1 cellular context compared by ENCODE assay signal in genomic region chr2:172279214-172279613, GRCh38.
TF ChIP-seq lines count a peak whose summit lies in the region.

No MANE protein-coding gene starts in this region.

TF ChIP-seq in WTC11, 78 proteins besides CTCF, POLR2A, EP300 and RAD21 (continued from another document):
- no peak for TF ChIP-seq ZNF532 (CRISPR knock-in tag; IDR thresholded peaks at IDR 0.05; ENCODE audit: borderline replicate concordance)
- TF ChIP-seq CREM (CRISPR knock-in tag; IDR thresholded peaks at IDR 0.05): no peak
- no peak for TF ChIP-seq PRDM15 (CRISPR knock-in tag; IDR thresholded peaks at IDR 0.05)
- TF ChIP-seq ZMAT4 (CRISPR knock-in tag; IDR thresholded peaks at IDR 0.05): no peak
- no peak for TF ChIP-seq GTF2I (CRISPR knock-in tag; conservative IDR thresholded peaks at IDR 0.05)
- TF ChIP-seq ZBTB21 (CRISPR knock-in tag; IDR thresholded peaks at IDR 0.05; ENCODE audit: borderline replicate concordance): no peak
- no peak for TF ChIP-seq RORB (CRISPR knock-in tag; IDR thresholded peaks at IDR 0.05)
- TF ChIP-seq ZNF232 (CRISPR knock-in tag; IDR thresholded peaks at IDR 0.05): no peak
